Comparison of ENCODE assay signal across 1 cellular context in genomic region chr17:44628234-44629188, GRCh38.
TF ChIP-seq lines count a peak whose summit lies in the region.

No MANE protein-coding gene starts in this region.

TF ChIP-seq in GM12878, 131 proteins besides CTCF, POLR2A, EP300 and RAD21 (continued from another document):
- TF ChIP-seq CUX1 (IDR thresholded peaks at IDR 0.05; ENCODE audit: insufficient replicate concordance, low read depth, low read length) = no peak
- no peak for TF ChIP-seq RFX5 (IDR thresholded peaks at IDR 0.05; ENCODE audit: low read depth, low read length)
- no peak for TF ChIP-seq ZNF622 (IDR thresholded peaks at IDR 0.05)
- no peak for TF ChIP-seq TARDBP (IDR thresholded peaks at IDR 0.05; ENCODE audit: borderline replicate concordance)
- TF ChIP-seq BRCA1 (IDR thresholded peaks at IDR 0.05; ENCODE audit: low read depth, low read length) = no peak
- no peak for TF ChIP-seq PRDM15 (CRISPR knock-in tag; IDR thresholded peaks at IDR 0.05)
- no peak for TF ChIP-seq STAT3 (IDR thresholded peaks at IDR 0.05; ENCODE audit: low read depth, low read length)
- peak; percentile 63 for TF ChIP-seq MLLT1 (IDR thresholded peaks at IDR 0.05)
- no peak for TF ChIP-seq RAD51 (IDR thresholded peaks at IDR 0.05)
- peak; percentile 57 for TF ChIP-seq NR2F1 (conservative IDR thresholded peaks at IDR 0.05)
- no peak for TF ChIP-seq IRF5 (IDR thresholded peaks at IDR 0.05; ENCODE audit: borderline replicate concordance)
- TF ChIP-seq SIX5 (IDR thresholded peaks at IDR 0.05; ENCODE audit: low read depth, low read length, severe bottlenecking) = no peak
- no peak for TF ChIP-seq NFYA (IDR thresholded peaks at IDR 0.05; ENCODE audit: borderline replicate concordance, low read depth, low read length)
- no peak for TF ChIP-seq IKZF1 (conservative IDR thresholded peaks at IDR 0.05)
- TF ChIP-seq ZBTB4 (CRISPR knock-in tag; IDR thresholded peaks at IDR 0.05) = no peak
- no peak for TF ChIP-seq KLF5 (IDR thresholded peaks at IDR 0.05; ENCODE audit: partially characterized antibody)
- no peak for TF ChIP-seq ELK1 (IDR thresholded peaks at IDR 0.05; ENCODE audit: low read depth, low read length)
- no peak for TF ChIP-seq NFIC (IDR thresholded peaks at IDR 0.05; ENCODE audit: low read depth, low read length)
- TF ChIP-seq NFXL1 (IDR thresholded peaks at IDR 0.05; ENCODE audit: borderline replicate concordance) = no peak
- TF ChIP-seq TCF12 (IDR thresholded peaks at IDR 0.05; ENCODE audit: low read depth, low read length) = no peak
- TF ChIP-seq MYC (IDR thresholded peaks at IDR 0.05; ENCODE audit: insufficient read depth, insufficient read length, insufficient replicate concordance, low read length, severe bottlenecking) = no peak
- no peak for TF ChIP-seq POLR2AphosphoS2 (IDR thresholded peaks at IDR 0.05; ENCODE audit: low read depth, low read length)
- no peak for TF ChIP-seq E2F8 (IDR thresholded peaks at IDR 0.05; ENCODE audit: low read depth, partially characterized antibody)
